Comparison of ENCODE assay signal across 8 cellular contexts in genomic region chr12:132711169-132711843, GRCh38. TPM values are rescaled to one million over a fixed set of nuclear protein-coding genes. Genes with fewer than 3 reads are reported as not detected.
DNase-seq lines count a peak whose midpoint lies in the region; ATAC-seq and TF ChIP-seq lines count a peak whose summit lies in the region.

No MANE protein-coding gene starts in this region.

- peaks cover 40% of the 10 kb centered on the region for H3K79me2 ChIP-seq in GM23338 (replicated peaks; ENCODE audit: insufficient read depth)

- no peaks in the 10 kb centered on the region for H3K27me3 ChIP-seq in GM23338 (ENCODE audit: insufficient read depth)

- peaks cover 6% of the 10 kb centered on the region; the same call in 2 of the 3 replicates for H3K4me1 Mint-ChIP-seq in GM23338
- H3K4me1 Mint-ChIP-seq in stimulated activated naive CD8-positive, alpha-beta T cell treated with anti-CD3 and anti-CD28 coated beads, Interleukin-15, amount 100 ng/mL, for 72 hours = peaks cover 24% of the 10 kb centered on the region

- H3K4me3 ChIP-seq in GM23338 = peak overlapping the region; percentile 94
- H3K4me3 ChIP-seq in astrocyte of the spinal cord (ENCODE audit: low read depth, low read length) = peak overlapping the region; percentile 87

- ATAC-seq in GM23338 = peak; percentile 19
- peak; percentile 40 for ATAC-seq in stimulated activated naive CD8-positive, alpha-beta T cell treated with anti-CD3 and anti-CD28 coated beads, Interleukin-15, amount 100 ng/mL, for 72 hours

- H3K36me3 ChIP-seq in GM23338 (ENCODE audit: insufficient read depth) = no peaks in the 10 kb centered on the region; the same call in 1 of the 2 replicates

- H3K9me2 ChIP-seq in GM23338 (ENCODE audit: insufficient read depth) = no peaks in the 10 kb centered on the region

- in situ Hi-C loops in astrocyte of the spinal cord (cut with HindIII; ENCODE audit: low sequenced_read_pairs) = no loop called here

- H3K27ac ChIP-seq in GM23338 (ENCODE audit: low read depth) = no peak overlapping the region

- H3K4me3 Mint-ChIP-seq in GM23338 = peak overlapping the region; percentile 80
- peak overlapping the region; percentile 85 to 89 for H3K4me3 Mint-ChIP-seq in stimulated activated naive CD8-positive, alpha-beta T cell treated with anti-CD3 and anti-CD28 coated beads, Interleukin-15, amount 100 ng/mL, for 72 hours

- peaks cover 13% of the 10 kb centered on the region for H3F3A ChIP-seq in GM23338 (replicated peaks; ENCODE audit: low read depth)

- H3K27me3 Mint-ChIP-seq in GM23338 (ENCODE audit: insufficient read depth, low read depth, poor library complexity) = peaks cover 15% of the 10 kb centered on the region
- no peaks in the 10 kb centered on the region for H3K27me3 Mint-ChIP-seq in stimulated activated naive CD8-positive, alpha-beta T cell treated with anti-CD3 and anti-CD28 coated beads, Interleukin-15, amount 100 ng/mL, for 72 hours

- peak overlapping the region; percentile 82 for H3K4me2 ChIP-seq in GM23338

- peaks cover 9% of the 10 kb centered on the region; the same call in 1 of the 2 replicates for H3K4me1 ChIP-seq in GM23338 (ENCODE audit: insufficient read depth)

- H2AFZ ChIP-seq in GM23338 = 0 out of 2 replicates have a peak overlapping the region, but pooled peaks have one; percentile 59

- DNase-seq in EH (ENCODE audit: low read depth) = peak; percentile 27
- peak; percentile 66 for DNase-seq in GM23338 (ENCODE audit: low spot score)
- DNase-seq in NCI-H1105 treated with DMSO at 0.1 percent for 48 hours (lab: John Stamatoyannopoulos, UW) = peak; percentile 15
- DNase-seq in astrocyte of the spinal cord (ENCODE audit: low read depth, low spot score) = no peak
- peak; percentile 54 for DNase-seq in left kidney (ENCODE audit: low read depth, low spot score)
- DNase-seq in stimulated activated naive CD8-positive, alpha-beta T cell treated with anti-CD3 and anti-CD28 coated beads, Interleukin-15, amount 100 ng/mL, for 72 hours = peak in 1 of 2 donors; percentile 46
- DNase-seq in cerebellum (ENCODE audit: low spot score) = no peak
- no peak for DNase-seq in NCI-H1694 treated with DMSO at 0.1 percent for 48 hours (lab: John Stamatoyannopoulos, UW)

- H3K27ac Mint-ChIP-seq in GM23338 = no peak overlapping the region
- H3K27ac Mint-ChIP-seq in stimulated activated naive CD8-positive, alpha-beta T cell treated with anti-CD3 and anti-CD28 coated beads, Interleukin-15, amount 100 ng/mL, for 72 hours = peak overlapping the region; percentile 86 to 93

- H4K20me1 ChIP-seq in GM23338 (replicated peaks; ENCODE audit: insufficient read depth) = peaks cover 24% of the 10 kb centered on the region

- H3K36me3 Mint-ChIP-seq in GM23338 (ENCODE audit: low read depth) = peaks cover 41% of the 10 kb centered on the region

- H3K9me3 Mint-ChIP-seq in GM23338 = peaks cover 13% of the 10 kb centered on the region
- H3K9me3 Mint-ChIP-seq in stimulated activated naive CD8-positive, alpha-beta T cell treated with anti-CD3 and anti-CD28 coated beads, Interleukin-15, amount 100 ng/mL, for 72 hours = peaks cover 0 to 6% of the 10 kb centered on the region in 2 donors

- TF ChIP-seq CTCF in GM23338 (conservative IDR thresholded peaks at IDR 0.05; ENCODE audit: low read depth in 2 of 2) (no peak), astrocyte of the spinal cord (IDR thresholded peaks at IDR 0.05; ENCODE audit: low read depth, low read length) (no peak)

TF ChIP-seq in GM23338, 12 proteins besides CTCF, POLR2A, EP300 and RAD21:
- TF ChIP-seq ZNF114 (CRISPR knock-in tag; IDR thresholded peaks at IDR 0.05) (0 out of 2 replicates have a peak, but pooled peaks have one; percentile 23), ZNF331 (CRISPR knock-in tag; IDR thresholded peaks at IDR 0.05; ENCODE audit: low read depth) (no peak), NANOG (IDR thresholded peaks at IDR 0.05; ENCODE audit: borderline replicate concordance) (no peak), REST (IDR thresholded peaks at IDR 0.05; ENCODE audit: unreplicated experiment) (no peak), EZH2phosphoT487 (IDR thresholded peaks at IDR 0.05; ENCODE audit: unreplicated experiment) (no peak), JUNB (IDR thresholded peaks at IDR 0.05; ENCODE audit: unreplicated experiment) (no peak), EZH2 (IDR thresholded peaks at IDR 0.05; ENCODE audit: low read depth, unreplicated experiment) (no peak), STAT1 (IDR thresholded peaks at IDR 0.05; ENCODE audit: unreplicated experiment) (no peak)

RNA-seq across cellular contexts. Expression of gene PGAM5, which starts 0.7 kb away (rescaled TPM):
- 99.7 and 108 TPM in 2 replicates for total RNA-seq in GM23338 (2014; rRNA removed; shearing (Covaris generic))
- polyA plus RNA-seq in GM23338 (2016; fragmentation: Nextera tagmentation; extraction: Ambion mirVana) = 31.1 and 33.0 TPM in 2 replicates
- total RNA-seq in cerebellum = 21.9 TPM

RNA-seq across cellular contexts. Expression of gene PXMP2, which starts 23.9 kb away (rescaled TPM):
- 17.3 and 17.4 TPM in 2 replicates for total RNA-seq in GM23338 (2014; rRNA removed; shearing (Covaris generic))
- 19.7 and 24.5 TPM in 2 replicates for polyA plus RNA-seq in GM23338 (2016; fragmentation: Nextera tagmentation; extraction: Ambion mirVana)
- total RNA-seq in cerebellum = 14.4 TPM

RNA-seq across cellular contexts. Expression of gene POLE, which starts 24.2 kb away (rescaled TPM):
- 90.3 and 125 TPM in 2 replicates for total RNA-seq in GM23338 (2014; rRNA removed; shearing (Covaris generic))
- polyA plus RNA-seq in GM23338 (2016; fragmentation: Nextera tagmentation; extraction: Ambion mirVana) = 29.6 and 33.6 TPM in 2 replicates
- 55.0 TPM for total RNA-seq in cerebellum

RNA-seq across cellular contexts. Expression of gene ANKLE2, which starts 50.3 kb away (rescaled TPM):
- 63.7 and 68.4 TPM in 2 replicates for total RNA-seq in GM23338 (2014; rRNA removed; shearing (Covaris generic))
- polyA plus RNA-seq in GM23338 (2016; fragmentation: Nextera tagmentation; extraction: Ambion mirVana) = 25.1 and 27.2 TPM in 2 replicates
- 50.1 TPM for total RNA-seq in cerebellum

Comparison
In these comparisons a context has a peak if more than half of its experiments do, and no peak if none do; other contexts are left out.
1. DNase-seq: peak in EH (single experiment), GM23338 (single experiment), NCI-H1105 treated with DMSO at 0.1 percent for 48 hours (single experiment) and left kidney (single experiment); none in astrocyte of the spinal cord (single experiment), cerebellum (single experiment) and NCI-H1694 treated with DMSO at 0.1 percent for 48 hours (single experiment).